9 cellular contexts compared by ENCODE assay signal in genomic region chr15:50148362-50148963, GRCh38. TPM values are rescaled to one million over a fixed set of nuclear protein-coding genes. Genes with fewer than 3 reads are reported as not detected.
A peak's percentile ranks its signal among the peaks of the same experiment; 100 is the strongest.
DNase-seq lines count a peak whose midpoint lies in the region; ATAC-seq, FAIRE-seq and TF ChIP-seq lines count a peak whose summit lies in the region.
"Had no signal": no experiment of that assay in that cellular context is flagged by ENCODE, and none has a peak within 500 bp of the region (broad histone marks: within the 10 kb centered on the region; RNA-seq: fewer than 3 reads in every experiment).

No MANE protein-coding gene starts in this region.

- H3K4me2 ChIP-seq in mammary epithelial cell (ENCODE audit: insufficient read depth, low read depth, low read length): no peak overlapping the region

- no peak overlapping the region for H3K4me3 ChIP-seq in mammary epithelial cell (replicated peaks in 1 of 3; ENCODE audit: insufficient read depth in 1 of 3, low read depth in 2 of 3, low read length in 3 of 3)
- no peak overlapping the region for H3K4me3 ChIP-seq in right cardiac atrium (ENCODE audit: low read length)
- no peak overlapping the region for H3K4me3 ChIP-seq in ascending aorta

- ATAC-seq in GM21529 (IDR thresholded peaks at IDR 0.05; ENCODE audit: unreplicated experiment): no peak
- ATAC-seq in right cardiac atrium: no peak

- intact Hi-C loops in mammary epithelial cell (cut with micrococcal nuclease): loop anchor here (1.0 to 10.0 kb wide), 8 partner anchors 34 to 1794 kb away; partner anchors contain the start of genes AP4E1, DTWD1, FAM227B and SHC4
- intact Hi-C loops in right cardiac atrium (cut with DNase I): loop anchor here in 3 of 4 donors (5.0 to 10.0 kb wide), 3 partner anchors 914 to 1286 kb away; no protein-coding TSS in a partner anchor
- intact Hi-C loops in ascending aorta (cut with DNase I): loop anchor here (10.0 kb wide), 1 partner anchor 254 kb away; no protein-coding TSS in a partner anchor

- CTCF ChIA-PET in mammary epithelial cell (lab: Charles Lee; ENCODE audit: low non-redundant PET): interaction anchor here (0.7 kb wide), 3 partner anchors 33 to 706 kb away, joined by 3 to 10 read pairs (median 4); no protein-coding TSS in a partner anchor

- no peaks in the 10 kb centered on the region for H3K27me3 ChIP-seq in mammary epithelial cell (ENCODE audit: insufficient read depth, low read length)
- H3K27me3 ChIP-seq in right cardiac atrium (ENCODE audit: control insufficient read depth, insufficient read depth): no peaks in the 10 kb centered on the region
- H3K27me3 ChIP-seq in ascending aorta: no peaks in the 10 kb centered on the region

- H2AFZ ChIP-seq in mammary epithelial cell (ENCODE audit: low read depth, low read length): no peak overlapping the region
- H2AFZ ChIP-seq: parathyroid adenoma had no signal

- no peak overlapping the region for H3K9ac ChIP-seq in mammary epithelial cell (ENCODE audit: insufficient read depth, low read length)
- H3K9ac ChIP-seq: parathyroid adenoma had no signal

- H3K36me3 ChIP-seq in mammary epithelial cell (ENCODE audit: insufficient read depth, low read length): no peaks in the 10 kb centered on the region
- H3K36me3 ChIP-seq in ascending aorta: no peaks in the 10 kb centered on the region

- TF ChIP-seq CTCF in mammary epithelial cell (conservative IDR thresholded peaks at IDR 0.05 in 1 of 2, IDR thresholded peaks at IDR 0.05 in 1 of 2; ENCODE audit: extremely low read depth in 1 of 2, insufficient read depth in 1 of 2, low read depth in 1 of 2, low read length in 2 of 2) (peak; percentile 72 to 97), ascending aorta (IDR thresholded peaks at IDR 0.05) (no peak)

- FAIRE-seq in G401.6 (lab: Jason Lieb, UNC): peak; percentile 34

- dilution Hi-C loops in mammary epithelial cell (cut with HindIII; ENCODE audit: low sequenced_read_pairs): loop anchor here (10.0 kb wide), 1 partner anchor 156 kb away; no protein-coding TSS in a partner anchor

- H3K27ac ChIP-seq in mammary epithelial cell (ENCODE audit: insufficient read depth, low read depth, low read length) (no peak overlapping the region), right cardiac atrium (ENCODE audit: low read length) (no peak overlapping the region), ascending aorta (no peak overlapping the region)
- H3K27ac ChIP-seq: parathyroid adenoma had no signal

- H3K9me3 ChIP-seq in mammary epithelial cell (replicated peaks; ENCODE audit: insufficient read depth, low read length) (no peaks in the 10 kb centered on the region), right cardiac atrium (ENCODE audit: control insufficient read depth, low read length) (no peaks in the 10 kb centered on the region), ascending aorta (no peaks in the 10 kb centered on the region)

- no peaks in the 10 kb centered on the region for H3K79me2 ChIP-seq in mammary epithelial cell (ENCODE audit: insufficient read depth, low read length)
- H3K79me2 ChIP-seq: parathyroid adenoma had no signal

- no TSS peak for BruUV-seq in mammary epithelial cell (replicated peaks; lab: Mats Ljungman, UMichigan)

- in situ Hi-C loops in mammary epithelial cell (cut with MboI; ENCODE audit: low sequenced_read_pairs in 2 of 2): loop anchor here (5.0 to 25.0 kb wide), 3 partner anchors 169 to 1286 kb away; no protein-coding TSS in a partner anchor

- 68% methylated on average over 4 of the region's 4 CpGs for WGBS in mammary epithelial cell (ENCODE audit: low coverage, missing lambda C conversion rate)
- 78% methylated on average over 4 of the region's 4 CpGs for WGBS in right cardiac atrium

- H3K4me1 ChIP-seq in mammary epithelial cell (ENCODE audit: insufficient read depth, low read length) (peaks cover 15% of the 10 kb centered on the region), right cardiac atrium (ENCODE audit: control insufficient read depth, insufficient read depth, low read length) (no peaks in the 10 kb centered on the region), ascending aorta (no peaks in the 10 kb centered on the region)
- H3K4me1 ChIP-seq: parathyroid adenoma had no signal

- DNase-seq in NCI-H2227 (lab: John Stamatoyannopoulos, UW; ENCODE audit: unreplicated experiment): peak; percentile 8
- peak; percentile 70 for DNase-seq in mammary epithelial cell
- peak; percentile 46 for DNase-seq in myocyte (ENCODE audit: low read depth)
- DNase-seq in right cardiac atrium: no peak
- no peak for DNase-seq in central memory CD4-positive, alpha-beta T cell
- no peak for DNase-seq in ascending aorta (ENCODE audit: low spot score in 2 of 2)

- H4K20me1 ChIP-seq in mammary epithelial cell (ENCODE audit: insufficient read depth, low read length): no peaks in the 10 kb centered on the region

RNA-seq across cellular contexts. Expression of gene ATP8B4, which starts 29.4 kb away (rescaled TPM):
- total RNA-seq in mammary epithelial cell (1 to 10 TPM in 1 of 2 donors, not detected in 1; 2.2 TPM), myocyte (3.3 and 3.5 TPM in 2 replicates), right cardiac atrium (10 to 100 TPM in 1 of 4 donors, 1 to 10 TPM in 3; 4.2 to 11.7 (median 6.1) TPM), ascending aorta (15.1 TPM)
- polyA plus RNA-seq in mammary epithelial cell (not detected), right cardiac atrium (3.0 TPM)
- polyA minus RNA-seq in mammary epithelial cell: not detected
- 0.45 TPM for polyA plus RNA-seq in myocyte (2012)

RNA-seq across cellular contexts. Expression of gene SLC27A2, which starts 33.5 kb away (rescaled TPM):
- total RNA-seq in mammary epithelial cell: 10 to 100 TPM in 1 of 2 donors, under 1 TPM in 1; 0.31 to 19.7 TPM
- polyA plus RNA-seq in mammary epithelial cell: 0.42 TPM
- polyA minus RNA-seq in mammary epithelial cell: 4.1 TPM
- not detected in 2 replicates for total RNA-seq in myocyte
- not detected for polyA plus RNA-seq in myocyte (2012)
- total RNA-seq in right cardiac atrium: under 1 TPM in 1 of 4 donors, not detected in 3; 0.11 TPM
- polyA plus RNA-seq in right cardiac atrium: 0.14 TPM
- not detected for total RNA-seq in ascending aorta

Comparison
In these comparisons a context has a peak if more than half of its experiments do, and no peak if none do; other contexts are left out.
1. DNase-seq: peak in NCI-H2227 (single experiment), mammary epithelial cell (single experiment) and myocyte (single experiment); none in right cardiac atrium (0 of 3), central memory CD4-positive, alpha-beta T cell (single experiment) and ascending aorta (0 of 2).
2. CTCF ChIP-seq: peak in mammary epithelial cell (2 of 2); none in ascending aorta (0 of 3).